ENCODE assay signal across 1 cellular context in the genomic region with DNA sequence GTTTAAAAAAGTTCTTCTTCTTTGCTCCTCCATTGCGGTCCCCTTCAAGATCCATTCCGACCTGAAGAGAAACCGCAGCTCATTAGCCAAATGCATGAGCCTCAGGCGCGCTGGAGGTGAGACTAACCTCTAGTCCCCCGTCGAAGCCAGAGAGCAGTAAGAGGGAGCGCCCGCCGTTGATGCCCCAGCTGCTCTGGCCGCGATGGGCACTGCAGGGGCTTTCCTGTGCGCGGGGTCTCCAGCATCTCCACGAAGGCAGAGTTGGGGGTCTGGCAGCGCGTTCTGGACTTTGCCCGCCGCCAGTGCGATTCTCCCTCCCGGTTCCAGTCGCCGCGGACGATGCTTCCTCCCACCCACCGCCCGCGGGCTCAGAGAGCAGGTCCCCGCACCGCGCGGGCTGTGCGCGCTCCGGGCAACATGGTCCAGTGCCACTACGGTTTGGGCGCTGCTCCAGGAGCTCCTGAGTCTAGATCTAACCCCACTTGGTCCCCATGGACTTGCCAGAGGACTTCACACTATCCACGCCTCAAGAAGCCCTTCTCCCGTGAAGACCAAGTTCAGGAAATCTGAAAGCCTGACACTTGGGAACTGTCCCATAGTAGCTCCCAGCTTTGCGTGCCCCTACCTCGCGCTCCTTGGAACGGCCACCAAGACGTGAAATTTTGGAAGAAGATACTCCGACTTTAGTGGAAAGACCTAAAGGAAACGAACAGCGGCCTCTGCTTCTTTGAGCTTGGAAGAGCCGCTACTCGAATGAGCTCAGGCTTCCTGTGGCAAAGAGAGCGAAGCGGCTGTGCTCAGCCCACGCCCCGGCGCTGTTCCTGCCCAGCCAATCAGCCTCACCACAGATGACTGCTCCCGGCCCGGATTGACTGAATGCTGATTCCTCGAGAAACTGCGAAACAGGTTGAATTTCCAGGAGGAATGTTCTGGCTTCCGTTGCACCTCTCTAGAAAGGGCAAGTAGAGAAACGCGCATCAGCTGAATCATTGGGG.
TF ChIP-seq lines count a peak whose summit lies in the region.

A gene (minus strand): TSS at position 755 of the 995 bp plus-strand sequence. CDS start 700 bp downstream, at position 55.

TF ChIP-seq in HepG2, 621 proteins besides CTCF, POLR2A, EP300 and RAD21 (continued from another document and continues in another):
- TF ChIP-seq, protein P1, sequence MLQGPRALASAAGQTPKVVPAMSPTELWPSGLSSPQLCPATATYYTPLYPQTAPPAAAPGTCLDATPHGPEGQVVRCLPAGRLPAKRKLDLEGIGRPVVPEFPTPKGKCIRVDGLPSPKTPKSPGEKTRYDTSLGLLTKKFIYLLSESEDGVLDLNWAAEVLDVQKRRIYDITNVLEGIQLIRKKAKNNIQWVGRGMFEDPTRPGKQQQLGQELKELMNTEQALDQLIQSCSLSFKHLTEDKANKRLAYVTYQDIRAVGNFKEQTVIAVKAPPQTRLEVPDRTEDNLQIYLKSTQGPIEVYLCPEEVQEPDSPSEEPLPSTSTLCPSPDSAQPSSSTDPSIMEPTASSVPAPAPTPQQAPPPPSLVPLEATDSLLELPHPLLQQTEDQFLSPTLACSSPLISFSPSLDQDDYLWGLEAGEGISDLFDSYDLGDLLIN (CRISPR knock-in tag; IDR thresholded peaks at IDR 0.05; ENCODE audit: borderline replicate concordance): no peak
- TF ChIP-seq CBFB (CRISPR knock-in tag; IDR thresholded peaks at IDR 0.05) (no peak), SMARCE1 (IDR thresholded peaks at IDR 0.05; ENCODE audit: borderline replicate concordance) (no peak), NR2F1 (CRISPR knock-in tag; IDR thresholded peaks at IDR 0.05) (no peak), CHD2 (IDR thresholded peaks at IDR 0.05; ENCODE audit: low read depth, low read length) (no peak), HNRNPH1 (optimal IDR thresholded peaks at IDR 0.05; ENCODE audit: low read depth, low read length) (no peak), MAFK (conservative IDR thresholded peaks at IDR 0.05 in 1 of 2, IDR thresholded peaks at IDR 0.05 in 1 of 2; ENCODE audit: low read length in 2 of 2) (no peak), RFX1 (IDR thresholded peaks at IDR 0.05) (no peak), NR2F6 (IDR thresholded peaks at IDR 0.05) (no peak), NR2F6 (CRISPR knock-in tag; IDR thresholded peaks at IDR 0.05) (no peak), MYNN (CRISPR knock-in tag; IDR thresholded peaks at IDR 0.05; ENCODE audit: low read depth) (no peak), THYN1 (CRISPR knock-in tag; IDR thresholded peaks at IDR 0.05; ENCODE audit: borderline replicate concordance, low read depth) (no peak), ZSCAN9 (CRISPR knock-in tag; IDR thresholded peaks at IDR 0.05; ENCODE audit: borderline replicate concordance) (no peak; the same call in 1 of the 2 replicates), HOXA3 (CRISPR knock-in tag; IDR thresholded peaks at IDR 0.05) (no peak; the same call in 1 of the 2 replicates), ZNF660 (CRISPR knock-in tag; IDR thresholded peaks at IDR 0.05; ENCODE audit: borderline replicate concordance, low read depth) (no peak), GATAD1 (CRISPR knock-in tag; IDR thresholded peaks at IDR 0.05) (0 out of 2 replicates have a peak, but pooled peaks have one; percentile 34), PAF1 (CRISPR knock-in tag; IDR thresholded peaks at IDR 0.05) (no peak), ZSCAN31 (CRISPR knock-in tag; IDR thresholded peaks at IDR 0.05; ENCODE audit: low read depth) (peak; percentile 42; the same call in 1 of the 2 replicates), HHEX (CRISPR knock-in tag; IDR thresholded peaks at IDR 0.05) (no peak), ZFP41 (CRISPR knock-in tag; IDR thresholded peaks at IDR 0.05; ENCODE audit: borderline replicate concordance) (no peak), ZNF589 (CRISPR knock-in tag; conservative IDR thresholded peaks at IDR 0.05) (no peak), MIER3 (CRISPR knock-in tag; IDR thresholded peaks at IDR 0.05; ENCODE audit: borderline replicate concordance) (no peak), NR2F2 (IDR thresholded peaks at IDR 0.05; ENCODE audit: borderline replicate concordance, low read depth) (peak; percentile 22; the same call in 1 of the 2 replicates), MIER2 (CRISPR knock-in tag; IDR thresholded peaks at IDR 0.05) (peak; percentile 44; the same call in 1 of the 2 replicates), ETV5 (CRISPR knock-in tag; IDR thresholded peaks at IDR 0.05; ENCODE audit: borderline replicate concordance) (peak; percentile 52), NFKBIZ (CRISPR knock-in tag; IDR thresholded peaks at IDR 0.05) (no peak), NFIC (IDR thresholded peaks at IDR 0.05; ENCODE audit: low read length) (no peak), ZNF737 (CRISPR knock-in tag; IDR thresholded peaks at IDR 0.05; ENCODE audit: borderline replicate concordance) (no peak), ZNF703 (CRISPR knock-in tag; IDR thresholded peaks at IDR 0.05; ENCODE audit: borderline replicate concordance) (no peak), ZBTB3 (CRISPR knock-in tag; IDR thresholded peaks at IDR 0.05; ENCODE audit: borderline replicate concordance, low read depth) (no peak; the same call in 1 of the 2 replicates), FOSL2 (CRISPR knock-in tag; IDR thresholded peaks at IDR 0.05) (peak; percentile 39; the same call in 1 of the 2 replicates), FOXP1 (IDR thresholded peaks at IDR 0.05) (no peak), FOXP1 (CRISPR knock-in tag; IDR thresholded peaks at IDR 0.05) (no peak), ZNF563 (CRISPR knock-in tag; IDR thresholded peaks at IDR 0.05) (0 out of 2 replicates have a peak, but pooled peaks have one; percentile 66), ZNF296 (CRISPR knock-in tag; conservative IDR thresholded peaks at IDR 0.05) (no peak), ZNF367 (CRISPR knock-in tag; IDR thresholded peaks at IDR 0.05; ENCODE audit: borderline replicate concordance) (no peak; the same call in 1 of the 2 replicates), TOE1 (CRISPR knock-in tag; IDR thresholded peaks at IDR 0.05) (no peak)
- TF ChIP-seq, protein P2, sequence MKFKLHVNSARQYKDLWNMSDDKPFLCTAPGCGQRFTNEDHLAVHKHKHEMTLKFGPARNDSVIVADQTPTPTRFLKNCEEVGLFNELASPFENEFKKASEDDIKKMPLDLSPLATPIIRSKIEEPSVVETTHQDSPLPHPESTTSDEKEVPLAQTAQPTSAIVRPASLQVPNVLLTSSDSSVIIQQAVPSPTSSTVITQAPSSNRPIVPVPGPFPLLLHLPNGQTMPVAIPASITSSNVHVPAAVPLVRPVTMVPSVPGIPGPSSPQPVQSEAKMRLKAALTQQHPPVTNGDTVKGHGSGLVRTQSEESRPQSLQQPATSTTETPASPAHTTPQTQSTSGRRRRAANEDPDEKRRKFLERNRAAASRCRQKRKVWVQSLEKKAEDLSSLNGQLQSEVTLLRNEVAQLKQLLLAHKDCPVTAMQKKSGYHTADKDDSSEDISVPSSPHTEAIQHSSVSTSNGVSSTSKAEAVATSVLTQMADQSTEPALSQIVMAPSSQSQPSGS (CRISPR knock-in tag; IDR thresholded peaks at IDR 0.05): 0 out of 2 replicates have a peak, but pooled peaks have one; percentile 43
- TF ChIP-seq, protein P3, sequence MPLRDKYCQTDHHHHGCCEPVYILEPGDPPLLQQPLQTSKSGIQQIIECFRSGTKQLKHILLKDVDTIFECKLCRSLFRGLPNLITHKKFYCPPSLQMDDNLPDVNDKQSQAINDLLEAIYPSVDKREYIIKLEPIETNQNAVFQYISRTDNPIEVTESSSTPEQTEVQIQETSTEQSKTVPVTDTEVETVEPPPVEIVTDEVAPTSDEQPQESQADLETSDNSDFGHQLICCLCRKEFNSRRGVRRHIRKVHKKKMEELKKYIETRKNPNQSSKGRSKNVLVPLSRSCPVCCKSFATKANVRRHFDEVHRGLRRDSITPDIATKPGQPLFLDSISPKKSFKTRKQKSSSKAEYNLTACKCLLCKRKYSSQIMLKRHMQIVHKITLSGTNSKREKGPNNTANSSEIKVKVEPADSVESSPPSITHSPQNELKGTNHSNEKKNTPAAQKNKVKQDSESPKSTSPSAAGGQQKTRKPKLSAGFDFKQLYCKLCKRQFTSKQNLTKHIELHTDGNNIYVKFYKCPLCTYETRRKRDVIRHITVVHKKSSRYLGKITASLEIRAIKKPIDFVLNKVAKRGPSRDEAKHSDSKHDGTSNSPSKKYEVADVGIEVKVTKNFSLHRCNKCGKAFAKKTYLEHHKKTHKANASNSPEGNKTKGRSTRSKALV (CRISPR knock-in tag; IDR thresholded peaks at IDR 0.05): peak; percentile 91
- TF ChIP-seq, protein P4, sequence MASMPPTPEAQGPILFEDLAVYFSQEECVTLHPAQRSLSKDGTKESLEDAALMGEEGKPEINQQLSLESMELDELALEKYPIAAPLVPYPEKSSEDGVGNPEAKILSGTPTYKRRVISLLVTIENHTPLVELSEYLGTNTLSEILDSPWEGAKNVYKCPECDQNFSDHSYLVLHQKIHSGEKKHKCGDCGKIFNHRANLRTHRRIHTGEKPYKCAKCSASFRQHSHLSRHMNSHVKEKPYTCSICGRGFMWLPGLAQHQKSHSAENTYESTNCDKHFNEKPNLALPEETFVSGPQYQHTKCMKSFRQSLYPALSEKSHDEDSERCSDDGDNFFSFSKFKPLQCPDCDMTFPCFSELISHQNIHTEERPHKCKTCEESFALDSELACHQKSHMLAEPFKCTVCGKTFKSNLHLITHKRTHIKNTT (CRISPR knock-in tag; IDR thresholded peaks at IDR 0.05): no peak
- TF ChIP-seq, protein P5, sequence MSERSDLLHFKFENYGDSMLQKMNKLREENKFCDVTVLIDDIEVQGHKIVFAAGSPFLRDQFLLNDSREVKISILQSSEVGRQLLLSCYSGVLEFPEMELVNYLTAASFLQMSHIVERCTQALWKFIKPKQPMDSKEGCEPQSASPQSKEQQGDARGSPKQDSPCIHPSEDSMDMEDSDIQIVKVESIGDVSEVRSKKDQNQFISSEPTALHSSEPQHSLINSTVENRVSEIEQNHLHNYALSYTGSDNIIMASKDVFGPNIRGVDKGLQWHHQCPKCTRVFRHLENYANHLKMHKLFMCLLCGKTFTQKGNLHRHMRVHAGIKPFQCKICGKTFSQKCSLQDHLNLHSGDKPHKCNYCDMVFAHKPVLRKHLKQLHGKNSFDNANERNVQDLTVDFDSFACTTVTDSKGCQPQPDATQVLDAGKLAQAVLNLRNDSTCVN (CRISPR knock-in tag; IDR thresholded peaks at IDR 0.05; ENCODE audit: borderline replicate concordance): peak; percentile 86; the same call in 1 of the 2 replicates
- TF ChIP-seq, protein P6, sequence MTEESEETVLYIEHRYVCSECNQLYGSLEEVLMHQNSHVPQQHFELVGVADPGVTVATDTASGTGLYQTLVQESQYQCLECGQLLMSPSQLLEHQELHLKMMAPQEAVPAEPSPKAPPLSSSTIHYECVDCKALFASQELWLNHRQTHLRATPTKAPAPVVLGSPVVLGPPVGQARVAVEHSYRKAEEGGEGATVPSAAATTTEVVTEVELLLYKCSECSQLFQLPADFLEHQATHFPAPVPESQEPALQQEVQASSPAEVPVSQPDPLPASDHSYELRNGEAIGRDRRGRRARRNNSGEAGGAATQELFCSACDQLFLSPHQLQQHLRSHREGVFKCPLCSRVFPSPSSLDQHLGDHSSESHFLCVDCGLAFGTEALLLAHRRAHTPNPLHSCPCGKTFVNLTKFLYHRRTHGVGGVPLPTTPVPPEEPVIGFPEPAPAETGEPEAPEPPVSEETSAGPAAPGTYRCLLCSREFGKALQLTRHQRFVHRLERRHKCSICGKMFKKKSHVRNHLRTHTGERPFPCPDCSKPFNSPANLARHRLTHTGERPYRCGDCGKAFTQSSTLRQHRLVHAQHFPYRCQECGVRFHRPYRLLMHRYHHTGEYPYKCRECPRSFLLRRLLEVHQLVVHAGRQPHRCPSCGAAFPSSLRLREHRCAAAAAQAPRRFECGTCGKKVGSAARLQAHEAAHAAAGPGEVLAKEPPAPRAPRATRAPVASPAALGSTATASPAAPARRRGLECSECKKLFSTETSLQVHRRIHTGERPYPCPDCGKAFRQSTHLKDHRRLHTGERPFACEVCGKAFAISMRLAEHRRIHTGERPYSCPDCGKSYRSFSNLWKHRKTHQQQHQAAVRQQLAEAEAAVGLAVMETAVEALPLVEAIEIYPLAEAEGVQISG (CRISPR knock-in tag; IDR thresholded peaks at IDR 0.05): peak; percentile 44
- TF ChIP-seq, protein P7, sequence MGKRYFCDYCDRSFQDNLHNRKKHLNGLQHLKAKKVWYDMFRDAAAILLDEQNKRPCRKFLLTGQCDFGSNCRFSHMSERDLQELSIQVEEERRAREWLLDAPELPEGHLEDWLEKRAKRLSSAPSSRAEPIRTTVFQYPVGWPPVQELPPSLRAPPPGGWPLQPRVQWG (CRISPR knock-in tag; IDR thresholded peaks at IDR 0.05; ENCODE audit: borderline replicate concordance, low read depth): no peak
- TF ChIP-seq, protein P8, sequence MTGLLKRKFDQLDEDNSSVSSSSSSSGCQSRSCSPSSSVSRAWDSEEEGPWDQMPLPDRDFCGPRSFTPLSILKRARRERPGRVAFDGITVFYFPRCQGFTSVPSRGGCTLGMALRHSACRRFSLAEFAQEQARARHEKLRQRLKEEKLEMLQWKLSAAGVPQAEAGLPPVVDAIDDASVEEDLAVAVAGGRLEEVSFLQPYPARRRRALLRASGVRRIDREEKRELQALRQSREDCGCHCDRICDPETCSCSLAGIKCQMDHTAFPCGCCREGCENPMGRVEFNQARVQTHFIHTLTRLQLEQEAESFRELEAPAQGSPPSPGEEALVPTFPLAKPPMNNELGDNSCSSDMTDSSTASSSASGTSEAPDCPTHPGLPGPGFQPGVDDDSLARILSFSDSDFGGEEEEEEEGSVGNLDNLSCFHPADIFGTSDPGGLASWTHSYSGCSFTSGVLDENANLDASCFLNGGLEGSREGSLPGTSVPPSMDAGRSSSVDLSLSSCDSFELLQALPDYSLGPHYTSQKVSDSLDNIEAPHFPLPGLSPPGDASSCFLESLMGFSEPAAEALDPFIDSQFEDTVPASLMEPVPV (CRISPR knock-in tag; IDR thresholded peaks at IDR 0.05): 0 out of 2 replicates have a peak, but pooled peaks have one; percentile 45
- TF ChIP-seq, protein P9, sequence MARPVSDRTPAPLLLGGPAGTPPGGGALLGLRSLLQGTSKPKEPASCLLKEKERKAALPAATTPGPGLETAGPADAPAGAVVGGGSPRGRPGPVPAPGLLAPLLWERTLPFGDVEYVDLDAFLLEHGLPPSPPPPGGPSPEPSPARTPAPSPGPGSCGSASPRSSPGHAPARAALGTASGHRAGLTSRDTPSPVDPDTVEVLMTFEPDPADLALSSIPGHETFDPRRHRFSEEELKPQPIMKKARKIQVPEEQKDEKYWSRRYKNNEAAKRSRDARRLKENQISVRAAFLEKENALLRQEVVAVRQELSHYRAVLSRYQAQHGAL (CRISPR knock-in tag; IDR thresholded peaks at IDR 0.05; ENCODE audit: not compliant biosample characterization): no peak
- TF ChIP-seq, protein P10, sequence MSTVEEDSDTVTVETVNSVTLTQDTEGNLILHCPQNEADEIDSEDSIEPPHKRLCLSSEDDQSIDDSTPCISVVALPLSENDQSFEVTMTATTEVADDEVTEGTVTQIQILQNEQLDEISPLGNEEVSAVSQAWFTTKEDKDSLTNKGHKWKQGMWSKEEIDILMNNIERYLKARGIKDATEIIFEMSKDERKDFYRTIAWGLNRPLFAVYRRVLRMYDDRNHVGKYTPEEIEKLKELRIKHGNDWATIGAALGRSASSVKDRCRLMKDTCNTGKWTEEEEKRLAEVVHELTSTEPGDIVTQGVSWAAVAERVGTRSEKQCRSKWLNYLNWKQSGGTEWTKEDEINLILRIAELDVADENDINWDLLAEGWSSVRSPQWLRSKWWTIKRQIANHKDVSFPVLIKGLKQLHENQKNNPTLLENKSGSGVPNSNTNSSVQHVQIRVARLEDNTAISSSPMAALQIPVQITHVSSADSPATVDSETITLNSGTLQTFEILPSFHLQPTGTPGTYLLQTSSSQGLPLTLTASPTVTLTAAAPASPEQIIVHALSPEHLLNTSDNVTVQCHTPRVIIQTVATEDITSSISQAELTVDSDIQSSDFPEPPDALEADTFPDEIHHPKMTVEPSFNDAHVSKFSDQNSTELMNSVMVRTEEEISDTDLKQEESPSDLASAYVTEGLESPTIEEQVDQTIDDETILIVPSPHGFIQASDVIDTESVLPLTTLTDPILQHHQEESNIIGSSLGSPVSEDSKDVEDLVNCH (CRISPR knock-in tag; IDR thresholded peaks at IDR 0.05): no peak
